In the genomic region with DNA sequence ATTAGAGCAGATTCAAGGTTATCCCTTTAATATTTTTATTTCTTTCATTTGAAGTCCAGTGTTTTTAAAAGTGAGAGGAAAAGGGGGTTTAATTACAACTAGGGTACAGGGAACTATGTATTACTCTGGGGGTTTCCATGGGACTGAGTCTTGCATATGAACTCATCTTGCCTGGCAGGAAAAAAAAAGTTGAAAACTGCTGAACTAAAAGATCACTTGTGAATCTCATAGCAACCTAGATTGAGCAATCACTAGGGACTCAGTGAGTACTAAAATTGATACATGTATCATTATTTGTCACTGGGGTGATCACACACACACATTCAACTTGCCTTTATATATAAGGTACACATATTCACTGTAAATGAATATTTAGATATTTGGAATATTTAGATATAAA, we compare ENCODE assay signal across 23 cellular contexts.
"Had no signal": no experiment of that assay in that cellular context is flagged by ENCODE, and none has a peak within 500 bp of the region (broad histone marks: within the 10 kb centered on the region; RNA-seq: fewer than 3 reads in every experiment).

No MANE protein-coding gene starts in this region.

- H3K36me3 ChIP-seq: MG63, SJSA1 had no signal

- H3K4me1 ChIP-seq: SJSA1 had no signal

- ATAC-seq: HepG2 had no signal

- DNase-seq: IMR-90, Karpas-422, KG1, MG63, NCI-H1092 treated with DMSO at 0.1 percent for 48 hours, NCI-H1436, NCI-H187, NCI-H2029, NCI-H2081 treated with DMSO at 0.1 percent for 48 hours, NCI-H2171, NCI-H226, NCI-H446, NCI-H510A, NCI-H524 treated with DMSO at 0.1 percent for 48 hours, NCI-H69, NCI-H774, Right ventricle myocardium superior, RPMI8226, SIG-M5, SW 1271 had no signal

- H3K4me3 ChIP-seq: MG63, SJSA1, SK-N-MC had no signal

- H3K9me3 ChIP-seq: MG63, SJSA1 had no signal

- H3K27ac ChIP-seq: SJSA1, SK-N-MC had no signal

- H3K27me3 ChIP-seq: MG63, SJSA1 had no signal
